In the genomic region with DNA sequence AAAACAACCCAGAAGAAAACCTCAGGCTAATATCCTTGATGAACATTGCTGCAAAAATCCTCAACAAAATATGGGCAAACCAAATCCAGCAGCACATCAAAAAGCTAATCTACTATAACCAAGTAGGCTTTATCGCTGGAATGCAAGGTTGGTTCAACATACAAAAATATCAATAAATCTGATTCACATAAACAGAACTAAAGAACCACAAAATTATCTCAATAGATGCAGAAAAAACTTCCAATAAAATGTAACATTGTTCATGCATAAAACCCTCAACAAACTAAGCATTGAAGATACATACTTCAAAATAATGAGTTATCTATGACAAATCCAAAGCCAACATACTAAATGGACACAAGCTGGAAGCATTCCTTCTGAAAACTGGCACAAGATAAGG, we compare ENCODE assay signal across 2 cellular contexts.
TF ChIP-seq lines count a peak whose summit lies in the region.

No MANE protein-coding gene starts in this region.

TF ChIP-seq in WTC11, 78 proteins besides CTCF, POLR2A, EP300 and RAD21:
- TF ChIP-seq SMAD3 (CRISPR knock-in tag; IDR thresholded peaks at IDR 0.05; ENCODE audit: borderline replicate concordance) (no peak), OVOL2 (CRISPR knock-in tag; IDR thresholded peaks at IDR 0.05; ENCODE audit: borderline replicate concordance) (no peak), KAT7 (CRISPR knock-in tag; IDR thresholded peaks at IDR 0.05; ENCODE audit: borderline replicate concordance) (no peak), NR3C1 (CRISPR knock-in tag; conservative IDR thresholded peaks at IDR 0.05; ENCODE audit: low read depth) (no peak), SOX15 (CRISPR knock-in tag; IDR thresholded peaks at IDR 0.05) (no peak), SMAD4 (CRISPR knock-in tag; IDR thresholded peaks at IDR 0.05) (no peak), FOXP1 (CRISPR knock-in tag; IDR thresholded peaks at IDR 0.05; ENCODE audit: borderline replicate concordance) (no peak), ETV6 (CRISPR knock-in tag; IDR thresholded peaks at IDR 0.05) (no peak), JUN (CRISPR knock-in tag; IDR thresholded peaks at IDR 0.05) (no peak), ZBTB21 (CRISPR knock-in tag; IDR thresholded peaks at IDR 0.05; ENCODE audit: borderline replicate concordance) (no peak), ZNF138 (CRISPR knock-in tag; conservative IDR thresholded peaks at IDR 0.05) (no peak), ESRRA (CRISPR knock-in tag; IDR thresholded peaks at IDR 0.05; ENCODE audit: borderline replicate concordance) (no peak), TP53 (CRISPR knock-in tag; IDR thresholded peaks at IDR 0.05) (no peak), TEAD1 (CRISPR knock-in tag; IDR thresholded peaks at IDR 0.05) (no peak)
- TF ChIP-seq, protein P1, sequence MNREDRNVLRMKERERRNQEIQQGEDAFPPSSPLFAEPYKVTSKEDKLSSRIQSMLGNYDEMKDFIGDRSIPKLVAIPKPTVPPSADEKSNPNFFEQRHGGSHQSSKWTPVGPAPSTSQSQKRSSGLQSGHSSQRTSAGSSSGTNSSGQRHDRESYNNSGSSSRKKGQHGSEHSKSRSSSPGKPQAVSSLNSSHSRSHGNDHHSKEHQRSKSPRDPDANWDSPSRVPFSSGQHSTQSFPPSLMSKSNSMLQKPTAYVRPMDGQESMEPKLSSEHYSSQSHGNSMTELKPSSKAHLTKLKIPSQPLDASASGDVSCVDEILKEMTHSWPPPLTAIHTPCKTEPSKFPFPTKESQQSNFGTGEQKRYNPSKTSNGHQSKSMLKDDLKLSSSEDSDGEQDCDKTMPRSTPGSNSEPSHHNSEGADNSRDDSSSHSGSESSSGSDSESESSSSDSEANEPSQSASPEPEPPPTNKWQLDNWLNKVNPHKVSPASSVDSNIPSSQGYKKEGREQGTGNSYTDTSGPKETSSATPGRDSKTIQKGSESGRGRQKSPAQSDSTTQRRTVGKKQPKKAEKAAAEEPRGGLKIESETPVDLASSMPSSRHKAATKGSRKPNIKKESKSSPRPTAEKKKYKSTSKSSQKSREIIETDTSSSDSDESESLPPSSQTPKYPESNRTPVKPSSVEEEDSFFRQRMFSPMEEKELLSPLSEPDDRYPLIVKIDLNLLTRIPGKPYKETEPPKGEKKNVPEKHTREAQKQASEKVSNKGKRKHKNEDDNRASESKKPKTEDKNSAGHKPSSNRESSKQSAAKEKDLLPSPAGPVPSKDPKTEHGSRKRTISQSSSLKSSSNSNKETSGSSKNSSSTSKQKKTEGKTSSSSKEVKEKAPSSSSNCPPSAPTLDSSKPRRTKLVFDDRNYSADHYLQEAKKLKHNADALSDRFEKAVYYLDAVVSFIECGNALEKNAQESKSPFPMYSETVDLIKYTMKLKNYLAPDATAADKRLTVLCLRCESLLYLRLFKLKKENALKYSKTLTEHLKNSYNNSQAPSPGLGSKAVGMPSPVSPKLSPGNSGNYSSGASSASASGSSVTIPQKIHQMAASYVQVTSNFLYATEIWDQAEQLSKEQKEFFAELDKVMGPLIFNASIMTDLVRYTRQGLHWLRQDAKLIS (CRISPR knock-in tag; IDR thresholded peaks at IDR 0.05; ENCODE audit: borderline replicate concordance), result no peak
- TF ChIP-seq, protein P2, sequence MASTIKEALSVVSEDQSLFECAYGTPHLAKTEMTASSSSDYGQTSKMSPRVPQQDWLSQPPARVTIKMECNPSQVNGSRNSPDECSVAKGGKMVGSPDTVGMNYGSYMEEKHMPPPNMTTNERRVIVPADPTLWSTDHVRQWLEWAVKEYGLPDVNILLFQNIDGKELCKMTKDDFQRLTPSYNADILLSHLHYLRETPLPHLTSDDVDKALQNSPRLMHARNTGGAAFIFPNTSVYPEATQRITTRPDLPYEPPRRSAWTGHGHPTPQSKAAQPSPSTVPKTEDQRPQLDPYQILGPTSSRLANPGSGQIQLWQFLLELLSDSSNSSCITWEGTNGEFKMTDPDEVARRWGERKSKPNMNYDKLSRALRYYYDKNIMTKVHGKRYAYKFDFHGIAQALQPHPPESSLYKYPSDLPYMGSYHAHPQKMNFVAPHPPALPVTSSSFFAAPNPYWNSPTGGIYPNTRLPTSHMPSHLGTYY (CRISPR knock-in tag; IDR thresholded peaks at IDR 0.05), result no peak
- TF ChIP-seq, protein P3, sequence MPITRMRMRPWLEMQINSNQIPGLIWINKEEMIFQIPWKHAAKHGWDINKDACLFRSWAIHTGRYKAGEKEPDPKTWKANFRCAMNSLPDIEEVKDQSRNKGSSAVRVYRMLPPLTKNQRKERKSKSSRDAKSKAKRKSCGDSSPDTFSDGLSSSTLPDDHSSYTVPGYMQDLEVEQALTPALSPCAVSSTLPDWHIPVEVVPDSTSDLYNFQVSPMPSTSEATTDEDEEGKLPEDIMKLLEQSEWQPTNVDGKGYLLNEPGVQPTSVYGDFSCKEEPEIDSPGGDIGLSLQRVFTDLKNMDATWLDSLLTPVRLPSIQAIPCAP (CRISPR knock-in tag; IDR thresholded peaks at IDR 0.05), result no peak

TF ChIP-seq in endothelial cell of umbilical vein, 7 proteins besides CTCF, POLR2A, EP300 and RAD21:
- TF ChIP-seq MYC (IDR thresholded peaks at IDR 0.05; ENCODE audit: low read depth, low read length), result no peak
- TF ChIP-seq, protein P4, sequence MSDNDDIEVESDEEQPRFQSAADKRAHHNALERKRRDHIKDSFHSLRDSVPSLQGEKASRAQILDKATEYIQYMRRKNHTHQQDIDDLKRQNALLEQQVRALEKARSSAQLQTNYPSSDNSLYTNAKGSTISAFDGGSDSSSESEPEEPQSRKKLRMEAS (IDR thresholded peaks at IDR 0.05; ENCODE audit: insufficient read depth, insufficient read length), result no peak
- no peak for TF ChIP-seq JUN (IDR thresholded peaks at IDR 0.05; ENCODE audit: borderline replicate concordance, insufficient read depth, insufficient read length, low read depth)
- TF ChIP-seq POLR2AphosphoS5 (IDR thresholded peaks at IDR 0.05; ENCODE audit: insufficient read depth, low read depth, low read length), result no peak
- TF ChIP-seq GATA2 (IDR thresholded peaks at IDR 0.05; ENCODE audit: insufficient read depth, insufficient read length, low read depth, low read length), result no peak
- no peak for TF ChIP-seq EZH2 (IDR thresholded peaks at IDR 0.05; ENCODE audit: borderline replicate concordance, low read depth, low read length, severe bottlenecking)
- TF ChIP-seq FOS (IDR thresholded peaks at IDR 0.05; ENCODE audit: borderline replicate concordance, insufficient read depth, low read length), result no peak
